33 cellular contexts compared by ENCODE assay signal in the genomic region with DNA sequence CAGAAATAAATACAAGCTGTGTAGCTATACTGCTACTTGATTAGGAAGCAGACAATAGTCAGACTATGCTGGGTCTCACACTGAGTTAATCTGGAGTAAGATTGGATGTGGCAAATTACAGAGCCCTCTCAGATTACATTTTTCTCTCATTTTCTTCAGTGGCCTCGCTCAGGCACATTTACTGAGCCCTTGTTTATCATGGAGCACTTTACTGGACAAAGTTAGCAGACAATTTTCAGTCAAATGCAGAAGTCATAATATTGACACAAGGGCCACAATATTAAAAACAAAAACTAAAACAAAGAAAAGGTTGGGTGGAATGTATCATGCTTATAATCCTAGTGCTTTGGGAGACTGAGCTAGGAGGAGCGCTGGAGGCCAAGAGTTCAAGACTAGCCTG.
"Had no signal": no experiment of that assay in that cellular context is flagged by ENCODE, and none has a peak within 500 bp of the region (broad histone marks: within the 10 kb centered on the region; RNA-seq: fewer than 3 reads in every experiment).

No MANE protein-coding gene starts in this region.

- H3K9ac ChIP-seq: KMS-11 had no signal

- DNase-seq: Karpas-422, Kasumi-1, MG63, MM.1S, MV-4-11, NCI-H1048, NCI-H1092, NCI-H1092 treated with DMSO at 0.1 percent for 48 hours, NCI-H1105, NCI-H1105 treated with DMSO at 0.1 percent for 48 hours, NCI-H1417, NCI-H1417 treated with DMSO at 0.1 percent for 48 hours, NCI-H1436, NCI-H1436 treated with DMSO at 0.1 percent for 48 hours, NCI-H146, NCI-H1694, NCI-H1694 treated with DMSO at 0.1 percent for 48 hours, NCI-H187, NCI-H187 treated with DMSO at 0.1 percent for 48 hours, NCI-H1930, NCI-H2029, NCI-H2029 treated with DMSO at 0.1 percent for 48 hours, NCI-H2081, NCI-H2081 treated with DMSO at 0.1 percent for 48 hours, NCI-H2107, NCI-H2171, NCI-H2227 treated with DMSO at 0.1 percent for 48 hours, NCI-H226, NCI-H345, NCI-H446, NCI-H446 treated with DMSO at 0.1 percent for 48 hours, NCI-H510A had no signal

- H3K36me3 ChIP-seq: MG63 had no signal

- H3K4me3 ChIP-seq: MG63 had no signal

- H3K27ac ChIP-seq: KMS-11 had no signal

- H3K9me3 ChIP-seq: MG63 had no signal

- H3K4me2 ChIP-seq: KMS-11 had no signal
